ENCODE assay signal across 1 cellular context in the genomic region with DNA sequence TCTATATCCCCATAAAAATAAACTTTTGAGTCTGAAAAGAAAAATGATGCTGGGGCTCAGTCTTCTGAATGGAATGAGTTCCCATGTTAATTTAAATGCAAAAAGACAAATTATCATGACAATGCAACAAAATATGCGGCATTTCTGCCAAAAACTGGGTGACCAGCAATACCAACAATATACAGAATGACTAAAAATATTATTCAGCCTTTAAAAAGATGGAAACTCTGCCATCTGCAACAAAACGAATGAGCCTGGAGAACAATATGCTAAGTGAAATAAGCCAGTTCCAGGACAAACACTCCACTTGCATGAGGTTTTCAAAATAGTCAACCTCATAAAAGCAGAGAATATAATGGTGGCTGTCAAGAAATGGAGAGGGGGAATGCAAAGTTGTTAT.
TF ChIP-seq lines count a peak whose summit lies in the region.

No MANE protein-coding gene starts in this region.

TF ChIP-seq in IMR-90, 13 proteins besides CTCF, POLR2A, EP300 and RAD21:
- TF ChIP-seq CEBPB (IDR thresholded peaks at IDR 0.05; ENCODE audit: low read depth, low read length) (no peak), MAFK (IDR thresholded peaks at IDR 0.05; ENCODE audit: low read depth, low read length) (no peak)
TF ChIP-seq in IMR-90: peak in this region for 0.
